In the genomic region with DNA sequence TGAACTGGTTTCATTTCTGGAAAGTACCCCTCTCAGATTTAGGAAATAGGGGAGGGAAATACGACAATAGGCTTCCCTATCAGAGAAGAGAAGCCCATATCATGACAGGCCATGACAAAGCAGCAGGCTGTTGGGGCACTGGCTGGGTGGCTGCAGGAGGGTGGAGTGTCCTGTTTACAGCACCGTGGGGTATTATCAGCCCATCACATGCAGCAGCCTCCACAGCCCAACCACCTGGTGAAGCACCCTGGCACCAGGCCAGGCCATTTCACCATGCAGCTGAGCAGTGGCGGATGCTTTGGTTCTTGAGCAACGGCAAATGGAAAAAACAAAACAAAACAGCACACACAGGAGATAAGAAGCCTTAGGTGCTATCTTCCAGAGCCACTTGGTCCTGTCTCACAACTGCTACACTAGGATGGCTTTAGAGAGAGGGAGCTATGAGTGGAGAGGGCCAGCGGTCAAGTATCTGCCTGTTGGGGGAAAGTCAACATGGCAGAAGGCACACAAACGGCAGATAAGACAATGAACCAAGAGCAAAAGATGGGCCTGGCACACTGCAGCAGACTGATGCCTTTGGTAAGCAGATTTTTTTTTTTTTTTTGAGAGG, we compare ENCODE assay signal across 1 cellular context.
TF ChIP-seq lines count a peak whose summit lies in the region.

No MANE protein-coding gene starts in this region.

TF ChIP-seq in K562, 482 proteins besides CTCF, POLR2A, EP300 and RAD21 (continued from another document):
- TF ChIP-seq, protein P1, sequence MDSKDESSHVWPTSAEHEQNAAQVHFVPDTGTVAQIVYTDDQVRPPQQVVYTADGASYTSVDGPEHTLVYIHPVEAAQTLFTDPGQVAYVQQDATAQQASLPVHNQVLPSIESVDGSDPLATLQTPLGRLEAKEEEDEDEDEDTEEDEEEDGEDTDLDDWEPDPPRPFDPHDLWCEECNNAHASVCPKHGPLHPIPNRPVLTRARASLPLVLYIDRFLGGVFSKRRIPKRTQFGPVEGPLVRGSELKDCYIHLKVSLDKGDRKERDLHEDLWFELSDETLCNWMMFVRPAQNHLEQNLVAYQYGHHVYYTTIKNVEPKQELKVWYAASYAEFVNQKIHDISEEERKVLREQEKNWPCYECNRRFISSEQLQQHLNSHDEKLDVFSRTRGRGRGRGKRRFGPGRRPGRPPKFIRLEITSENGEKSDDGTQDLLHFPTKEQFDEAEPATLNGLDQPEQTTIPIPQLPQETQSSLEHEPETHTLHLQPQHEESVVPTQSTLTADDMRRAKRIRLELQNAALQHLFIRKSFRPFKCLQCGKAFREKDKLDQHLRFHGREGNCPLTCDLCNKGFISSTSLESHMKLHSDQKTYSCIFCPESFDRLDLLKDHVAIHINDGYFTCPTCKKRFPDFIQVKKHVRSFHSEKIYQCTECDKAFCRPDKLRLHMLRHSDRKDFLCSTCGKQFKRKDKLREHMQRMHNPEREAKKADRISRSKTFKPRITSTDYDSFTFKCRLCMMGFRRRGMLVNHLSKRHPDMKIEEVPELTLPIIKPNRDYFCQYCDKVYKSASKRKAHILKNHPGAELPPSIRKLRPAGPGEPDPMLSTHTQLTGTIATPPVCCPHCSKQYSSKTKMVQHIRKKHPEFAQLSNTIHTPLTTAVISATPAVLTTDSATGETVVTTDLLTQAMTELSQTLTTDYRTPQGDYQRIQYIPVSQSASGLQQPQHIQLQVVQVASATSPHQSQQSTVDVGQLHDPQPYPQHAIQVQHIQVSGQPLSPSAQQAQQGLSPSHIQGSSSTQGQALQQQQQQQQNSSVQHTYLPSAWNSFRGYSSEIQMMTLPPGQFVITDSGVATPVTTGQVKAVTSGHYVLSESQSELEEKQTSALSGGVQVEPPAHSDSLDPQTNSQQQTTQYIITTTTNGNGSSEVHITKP (IDR thresholded peaks at IDR 0.05; ENCODE audit: partially characterized antibody), result peak; percentile 80
- TF ChIP-seq EGR1 (conservative IDR thresholded peaks at IDR 0.05), result peak; percentile 63
- TF ChIP-seq CREBBP (IDR thresholded peaks at IDR 0.05; ENCODE audit: low read depth, low read length), result no peak
- TF ChIP-seq, protein P2, sequence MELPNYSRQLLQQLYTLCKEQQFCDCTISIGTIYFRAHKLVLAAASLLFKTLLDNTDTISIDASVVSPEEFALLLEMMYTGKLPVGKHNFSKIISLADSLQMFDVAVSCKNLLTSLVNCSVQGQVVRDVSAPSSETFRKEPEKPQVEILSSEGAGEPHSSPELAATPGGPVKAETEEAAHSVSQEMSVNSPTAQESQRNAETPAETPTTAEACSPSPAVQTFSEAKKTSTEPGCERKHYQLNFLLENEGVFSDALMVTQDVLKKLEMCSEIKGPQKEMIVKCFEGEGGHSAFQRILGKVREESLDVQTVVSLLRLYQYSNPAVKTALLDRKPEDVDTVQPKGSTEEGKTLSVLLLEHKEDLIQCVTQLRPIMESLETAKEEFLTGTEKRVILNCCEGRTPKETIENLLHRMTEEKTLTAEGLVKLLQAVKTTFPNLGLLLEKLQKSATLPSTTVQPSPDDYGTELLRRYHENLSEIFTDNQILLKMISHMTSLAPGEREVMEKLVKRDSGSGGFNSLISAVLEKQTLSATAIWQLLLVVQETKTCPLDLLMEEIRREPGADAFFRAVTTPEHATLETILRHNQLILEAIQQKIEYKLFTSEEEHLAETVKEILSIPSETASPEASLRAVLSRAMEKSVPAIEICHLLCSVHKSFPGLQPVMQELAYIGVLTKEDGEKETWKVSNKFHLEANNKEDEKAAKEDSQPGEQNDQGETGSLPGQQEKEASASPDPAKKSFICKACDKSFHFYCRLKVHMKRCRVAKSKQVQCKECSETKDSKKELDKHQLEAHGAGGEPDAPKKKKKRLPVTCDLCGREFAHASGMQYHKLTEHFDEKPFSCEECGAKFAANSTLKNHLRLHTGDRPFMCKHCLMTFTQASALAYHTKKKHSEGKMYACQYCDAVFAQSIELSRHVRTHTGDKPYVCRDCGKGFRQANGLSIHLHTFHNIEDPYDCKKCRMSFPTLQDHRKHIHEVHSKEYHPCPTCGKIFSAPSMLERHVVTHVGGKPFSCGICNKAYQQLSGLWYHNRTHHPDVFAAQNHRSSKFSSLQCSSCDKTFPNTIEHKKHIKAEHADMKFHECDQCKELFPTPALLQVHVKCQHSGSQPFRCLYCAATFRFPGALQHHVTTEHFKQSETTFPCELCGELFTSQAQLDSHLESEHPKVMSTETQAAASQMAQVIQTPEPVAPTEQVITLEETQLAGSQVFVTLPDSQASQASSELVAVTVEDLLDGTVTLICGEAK (IDR thresholded peaks at IDR 0.05), result 0 out of 2 replicates have a peak, but pooled peaks have one; percentile 20
- TF ChIP-seq, protein P2 (CRISPR knock-in tag; IDR thresholded peaks at IDR 0.05), result no peak
- TF ChIP-seq ZNF12 (CRISPR knock-in tag; IDR thresholded peaks at IDR 0.05), result 0 out of 2 replicates have a peak, but pooled peaks have one; percentile 31
- peak; percentile 97 for TF ChIP-seq ERF (CRISPR knock-in tag; IDR thresholded peaks at IDR 0.05)
- no peak for TF ChIP-seq MTF1 (CRISPR knock-in tag; IDR thresholded peaks at IDR 0.05; ENCODE audit: borderline replicate concordance)
- 0 out of 2 replicates have a peak, but pooled peaks have one; percentile 35 for TF ChIP-seq ZBTB7A (IDR thresholded peaks at IDR 0.05; ENCODE audit: borderline replicate concordance, control insufficient read depth, low read depth, low read length)
- TF ChIP-seq NCOA1 (IDR thresholded peaks at IDR 0.05; ENCODE audit: low read depth), result peak; percentile 98
- TF ChIP-seq, protein P3, sequence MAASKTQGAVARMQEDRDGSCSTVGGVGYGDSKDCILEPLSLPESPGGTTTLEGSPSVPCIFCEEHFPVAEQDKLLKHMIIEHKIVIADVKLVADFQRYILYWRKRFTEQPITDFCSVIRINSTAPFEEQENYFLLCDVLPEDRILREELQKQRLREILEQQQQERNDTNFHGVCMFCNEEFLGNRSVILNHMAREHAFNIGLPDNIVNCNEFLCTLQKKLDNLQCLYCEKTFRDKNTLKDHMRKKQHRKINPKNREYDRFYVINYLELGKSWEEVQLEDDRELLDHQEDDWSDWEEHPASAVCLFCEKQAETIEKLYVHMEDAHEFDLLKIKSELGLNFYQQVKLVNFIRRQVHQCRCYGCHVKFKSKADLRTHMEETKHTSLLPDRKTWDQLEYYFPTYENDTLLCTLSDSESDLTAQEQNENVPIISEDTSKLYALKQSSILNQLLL (CRISPR knock-in tag; IDR thresholded peaks at IDR 0.05; ENCODE audit: borderline replicate concordance), result no peak
- TF ChIP-seq, protein P4, sequence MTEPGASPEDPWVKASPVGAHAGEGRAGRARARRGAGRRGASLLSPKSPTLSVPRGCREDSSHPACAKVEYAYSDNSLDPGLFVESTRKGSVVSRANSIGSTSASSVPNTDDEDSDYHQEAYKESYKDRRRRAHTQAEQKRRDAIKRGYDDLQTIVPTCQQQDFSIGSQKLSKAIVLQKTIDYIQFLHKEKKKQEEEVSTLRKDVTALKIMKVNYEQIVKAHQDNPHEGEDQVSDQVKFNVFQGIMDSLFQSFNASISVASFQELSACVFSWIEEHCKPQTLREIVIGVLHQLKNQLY (CRISPR knock-in tag; conservative IDR thresholded peaks at IDR 0.05), result no peak
- peak; percentile 72; the same call in 1 of the 2 replicates for TF ChIP-seq BCL6 (CRISPR knock-in tag; IDR thresholded peaks at IDR 0.05)
- TF ChIP-seq CBX1 (IDR thresholded peaks at IDR 0.05; ENCODE audit: low read depth), result no peak
TF ChIP-seq in K562: peak in this region for 270.
